1 cellular context compared by ENCODE assay signal in genomic region chr2:209682646-209683045, GRCh38.
TF ChIP-seq lines count a peak whose summit lies in the region.

No MANE protein-coding gene starts in this region.

TF ChIP-seq in HepG2, 621 proteins besides CTCF, POLR2A, EP300 and RAD21 (continued from another document):
- TF ChIP-seq ZNF512 (CRISPR knock-in tag; IDR thresholded peaks at IDR 0.05) (no peak), ZNF256 (CRISPR knock-in tag; conservative IDR thresholded peaks at IDR 0.05) (no peak), MXD4 (CRISPR knock-in tag; IDR thresholded peaks at IDR 0.05) (no peak), ZNF326 (CRISPR knock-in tag; IDR thresholded peaks at IDR 0.05; ENCODE audit: borderline replicate concordance) (no peak), FOXC1 (CRISPR knock-in tag; IDR thresholded peaks at IDR 0.05; ENCODE audit: borderline replicate concordance) (no peak), MAFK (conservative IDR thresholded peaks at IDR 0.05 in 1 of 2, IDR thresholded peaks at IDR 0.05 in 1 of 2; ENCODE audit: low read length in 2 of 2) (no peak), FOSL1 (CRISPR knock-in tag; IDR thresholded peaks at IDR 0.05; ENCODE audit: borderline replicate concordance) (no peak), KAT8 (CRISPR knock-in tag; IDR thresholded peaks at IDR 0.05) (no peak), DR1 (CRISPR knock-in tag; IDR thresholded peaks at IDR 0.05) (no peak), XRCC5 (optimal IDR thresholded peaks at IDR 0.05; ENCODE audit: low read length) (no peak), USF2 (IDR thresholded peaks at IDR 0.05; ENCODE audit: low read depth, low read length) (no peak), USF2 (CRISPR knock-in tag; IDR thresholded peaks at IDR 0.05; ENCODE audit: borderline replicate concordance) (no peak), TARDBP (CRISPR knock-in tag; IDR thresholded peaks at IDR 0.05) (no peak), ZNF383 (CRISPR knock-in tag; IDR thresholded peaks at IDR 0.05; ENCODE audit: borderline replicate concordance) (no peak), GPBP1L1 (CRISPR knock-in tag; IDR thresholded peaks at IDR 0.05) (no peak), ZNF432 (CRISPR knock-in tag; IDR thresholded peaks at IDR 0.05; ENCODE audit: borderline replicate concordance) (no peak), MLLT10 (CRISPR knock-in tag; IDR thresholded peaks at IDR 0.05) (no peak), POGK (CRISPR knock-in tag; conservative IDR thresholded peaks at IDR 0.05) (no peak)
